32 cellular contexts compared by ENCODE assay signal in the genomic region with DNA sequence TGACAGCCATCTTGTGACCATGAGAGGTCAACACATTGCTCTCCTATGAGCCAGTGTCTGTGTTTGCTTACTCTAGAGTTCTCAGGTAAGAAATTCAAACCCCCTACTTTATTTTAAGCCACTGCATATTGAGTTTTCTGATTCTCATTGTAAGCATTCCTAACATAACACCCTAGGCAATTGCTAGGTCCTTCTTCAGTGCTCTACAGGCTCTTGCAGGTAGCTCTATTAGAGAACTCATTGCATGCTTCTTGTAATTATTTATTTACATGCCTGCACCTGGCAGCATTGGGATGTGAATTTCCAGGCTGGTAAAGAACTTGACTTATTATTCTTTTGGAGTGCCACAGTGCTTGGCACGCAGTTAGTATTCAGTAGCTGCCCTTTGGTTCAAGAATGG.
"Had no signal": no experiment of that assay in that cellular context is flagged by ENCODE, and none has a peak within 500 bp of the region (broad histone marks: within the 10 kb centered on the region; RNA-seq: fewer than 3 reads in every experiment).

No MANE protein-coding gene starts in this region.

- H3K36me3 ChIP-seq: adrenal gland, brain microvascular endothelial cell, breast epithelium had no signal

- DNase-seq: activated B cell treated with CpG ODN at 0.5 μM for 24 hours; activated CD4-positive, alpha-beta memory T cell treated with anti-CD3 and anti-CD28 coated beads for 36 hours; activated CD4-positive, alpha-beta T cell treated with anti-CD3 and anti-CD28 coated beads for 4 hours; activated CD4-positive, alpha-beta T cell treated with anti-CD3 and anti-CD28 coated beads, Interleukin-2, amount 10 ng/mL, durations not matched to agents 24 days and 14 days; activated CD4-positive, alpha-beta T cell treated with anti-CD3 and anti-CD28 coated beads, Interleukin-2, amount 50 U/mL, for 1 hour; activated CD4-positive, alpha-beta T cell treated with anti-CD3 and anti-CD28 coated beads, Interleukin-2, amount 50 U/mL, for 4 hours; activated CD4-positive, CD25-positive, alpha-beta regulatory T cell treated with anti-CD3 and anti-CD28 coated beads, Interleukin-2, amount 50 U/mL, for 72 hours; activated CD8-positive, alpha-beta memory T cell treated with anti-CD3 and anti-CD28 coated beads, Interleukin-2, amount 50 U/mL, for 4 hours; activated CD8-positive, alpha-beta T cell treated with anti-CD3 and anti-CD28 coated beads for 36 hours; activated effector memory CD4-positive, alpha-beta T cell treated with anti-CD3 and anti-CD28 coated beads, Interleukin-2, amount 50 U/mL, for 16 hours; activated gamma-delta T cell treated with Interleukin-2 at 50 U/mL for 16 hours; activated naive CD4-positive, alpha-beta T cell; activated naive CD4-positive, alpha-beta T cell treated with anti-CD3 and anti-CD28 coated beads for 36 hours; activated naive CD4-positive, alpha-beta T cell treated with anti-CD3 and anti-CD28 coated beads, Interleukin-2, amount 50 U/mL, for 16 hours; activated naive CD8-positive, alpha-beta T cell treated with anti-CD3 and anti-CD28 coated beads for 36 hours; activated T-cell treated with anti-CD3 and anti-CD28 coated beads for 4 hours; activated T-cell treated with anti-CD3 and anti-CD28 coated beads, Interleukin-2, amount 50 U/mL, for 1 hour; activated T-cell treated with anti-CD3 and anti-CD28 coated beads, Interleukin-2, amount 50 U/mL, for 4 hours; activated T-cell treated with anti-CD3 and anti-CD28 coated beads, Interleukin-2, amount 50 U/mL, for 72 hours; adrenal gland; amniotic stem cell; aorta; body of pancreas; brain microvascular endothelial cell; central memory CD4-positive, alpha-beta T cell; T-cell; T-helper 17 cell; T1000 had no signal

- H3K4me3 ChIP-seq: adrenal gland, body of pancreas, breast epithelium had no signal

- H3K27me3 ChIP-seq: adrenal gland, body of pancreas, brain microvascular endothelial cell, breast epithelium had no signal

- H3K4me1 ChIP-seq: adrenal gland, body of pancreas, breast epithelium had no signal

- ATAC-seq: activated CD8-positive, alpha-beta T cell treated with anti-CD3 and anti-CD28 coated beads for 36 hours; activated naive CD4-positive, alpha-beta T cell treated with anti-CD3 and anti-CD28 coated beads, Interleukin-2, amount 50 U/mL, for 72 hours; activated T-cell treated with anti-CD3 and anti-CD28 coated beads, Interleukin-2, amount 50 U/mL, for 4 hours; activated T-cell treated with anti-CD3 and anti-CD28 coated beads, Interleukin-2, amount 50 U/mL, for 72 hours; activated T-helper 17 cell treated with anti-CD3 and anti-CD28 coated beads, Interleukin-2, amount 50 U/mL, for 72 hours; body of pancreas; T-cell; T-helper 17 cell had no signal

- H3K9me3 ChIP-seq: adrenal gland, body of pancreas, breast epithelium had no signal

- H3K27ac ChIP-seq: adrenal gland, body of pancreas, brain microvascular endothelial cell, breast epithelium, VCaP had no signal
